In genomic region chr6:81241717-81242116, GRCh38 we compare ENCODE assay signal across 8 cellular contexts.
DNase-seq lines count a peak whose midpoint lies in the region; ATAC-seq and TF ChIP-seq lines count a peak whose summit lies in the region.
"Had no signal": no experiment of that assay in that cellular context is flagged by ENCODE, and none has a peak within 500 bp of the region (broad histone marks: within the 10 kb centered on the region; RNA-seq: fewer than 3 reads in every experiment).

No MANE protein-coding gene starts in this region.

- DNase-seq in GM12865 (ENCODE audit: low read depth): peak; percentile 6
- DNase-seq in NCI-H2029 (lab: John Stamatoyannopoulos, UW): peak; percentile 3
- peak; percentile 2 for DNase-seq in dermis blood vessel endothelial cell
- peak; percentile 23 for DNase-seq in pons (ENCODE audit: low spot score)
- DNase-seq in sciatic nerve (ENCODE audit: low spot score): no peak
- DNase-seq in hypothalamus (lab: John Stamatoyannopoulos, UW): no peak
- DNase-seq: activated CD4-positive, CD25-positive, alpha-beta regulatory T cell had no signal

- intact Hi-C loops in sciatic nerve (cut with DNase I): no loop called here

- H3K4me3 ChIP-seq in GM12865 (ENCODE audit: low read depth, low read length): no peak overlapping the region

- TF ChIP-seq CTCF in GM12865 (IDR thresholded peaks at IDR 0.05; ENCODE audit: insufficient read depth, low read depth, low read length, missing control alignments): peak; percentile 7

- ATAC-seq in sciatic nerve (no peak), GM19035 (IDR thresholded peaks at IDR 0.05; ENCODE audit: unreplicated experiment) (no peak)

Comparison
In these comparisons a context has a peak if more than half of its experiments do, and no peak if none do; other contexts are left out.
1. DNase-seq: peak in GM12865 (single experiment), NCI-H2029 (single experiment), dermis blood vessel endothelial cell (single experiment) and pons (single experiment); none in sciatic nerve (single experiment) and hypothalamus (0 of 51).